ENCODE assay signal across 8 cellular contexts in the genomic region with DNA sequence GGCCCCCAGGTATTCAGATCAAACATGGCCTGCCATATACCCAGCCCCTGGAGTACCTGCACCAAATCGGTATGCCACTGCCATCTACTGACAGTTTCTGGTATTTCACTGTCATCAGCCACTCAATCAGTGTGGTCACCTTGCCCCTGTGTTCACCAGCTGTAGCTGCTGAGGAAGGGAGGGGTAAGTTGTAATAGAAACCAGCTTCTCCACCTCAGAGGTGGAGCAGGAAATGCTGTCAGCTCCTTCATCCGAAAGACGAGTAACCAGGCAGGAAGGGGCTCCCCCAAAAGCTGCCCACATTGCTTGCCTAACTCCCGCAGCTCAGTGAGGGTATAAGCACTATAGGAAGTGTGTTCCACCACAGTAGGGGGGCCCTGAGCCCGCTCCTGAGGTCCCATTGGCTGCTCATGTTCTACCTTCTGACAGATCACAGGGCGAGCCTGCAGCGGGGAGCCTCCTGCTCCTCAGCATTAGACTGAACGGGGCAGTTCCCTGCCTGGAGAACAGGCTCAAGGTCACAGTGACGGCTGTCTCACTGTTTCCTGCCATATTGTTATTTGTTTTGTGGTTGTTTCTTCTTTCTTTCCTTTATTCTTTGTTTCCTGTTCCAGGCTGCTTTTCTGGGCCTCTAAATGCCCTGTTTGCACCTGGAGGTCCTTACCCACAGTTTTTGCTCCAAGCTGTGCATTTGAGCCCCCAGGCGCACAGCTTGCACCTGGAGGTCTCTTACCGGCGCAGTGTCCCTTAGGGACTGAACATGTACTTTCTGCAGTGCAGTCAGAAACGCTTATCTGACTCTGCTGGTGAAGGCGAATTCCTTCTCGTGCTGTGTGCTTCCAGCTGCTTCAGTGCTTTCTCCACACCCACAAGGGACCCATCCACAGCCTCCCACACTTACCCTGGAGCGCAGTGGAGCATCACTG.
A peak's percentile ranks its signal among the peaks of the same experiment; 100 is the strongest.
DNase-seq lines count a peak whose midpoint lies in the region; ATAC-seq and TF ChIP-seq lines count a peak whose summit lies in the region.

No MANE protein-coding gene starts in this region.

- ATAC-seq in GM18502 (IDR thresholded peaks at IDR 0.05; ENCODE audit: poor library complexity, unreplicated experiment): peak; percentile 94
- ATAC-seq in HG02588 (IDR thresholded peaks at IDR 0.05; ENCODE audit: unreplicated experiment): peak; percentile 95
- peak; percentile 42 for ATAC-seq in lung (ENCODE audit: insufficient read depth, low FRiP score)

- peaks cover 5% of the 10 kb centered on the region; the same call in 1 of the 2 replicates for H3K4me1 ChIP-seq in MM.1S (ENCODE audit: low read length)
- H3K4me1 ChIP-seq in lung (ENCODE audit: control insufficient read depth in 2 of 2, insufficient read depth in 2 of 2, low read length in 2 of 2): no peaks in the 10 kb centered on the region
- peaks cover 4% of the 10 kb centered on the region for H3K4me1 ChIP-seq in testis
- no peaks in the 10 kb centered on the region for H3K4me1 ChIP-seq in thyroid gland

- 29 to 41% methylated on average over 16 of the region's 16 CpGs for WGBS in lung, 2 donors
- WGBS in testis, 2 donors: 28 to 32% methylated on average over 15 to 16 of the region's 16 CpGs
- WGBS in thyroid gland, 2 donors: 55 to 56% methylated on average over 16 of the region's 16 CpGs

- TF ChIP-seq CTCF in MM.1S (IDR thresholded peaks at IDR 0.05; ENCODE audit: low read length) (peak; percentile 92), lung (IDR thresholded peaks at IDR 0.05; ENCODE audit: control extremely low read depth, extremely low read depth) (peak; percentile 2), testis (IDR thresholded peaks at IDR 0.05) (peak; percentile 49 to 55 (median 50)), thyroid gland (IDR thresholded peaks at IDR 0.05) (no peak)

- no peaks in the 10 kb centered on the region for H3K79me2 ChIP-seq in MM.1S (ENCODE audit: low read length)

- peak overlapping the region; percentile 81 for H3K4me2 ChIP-seq in MM.1S (ENCODE audit: low read depth, low read length)

- H3K9me3 ChIP-seq in MM.1S (replicated peaks; ENCODE audit: insufficient read depth, low read length) (no peaks in the 10 kb centered on the region), lung (ENCODE audit: control insufficient read depth in 2 of 2, insufficient read depth in 1 of 2, low read length in 1 of 2) (peaks cover 3 to 4% of the 10 kb centered on the region in 2 donors), testis (no peaks in the 10 kb centered on the region), thyroid gland (no peaks in the 10 kb centered on the region)

- peak overlapping the region; percentile 85 for H2AFZ ChIP-seq in MM.1S (ENCODE audit: low read length)

- H3K27ac ChIP-seq in MM.1S (ENCODE audit: low read length) (peak overlapping the region; percentile 81), lung (ENCODE audit: low read depth in 1 of 2, low read length in 1 of 2) (no peak overlapping the region), testis (no peak overlapping the region), thyroid gland (no peak overlapping the region)

- no peaks in the 10 kb centered on the region for H3K27me3 ChIP-seq in MM.1S (replicated peaks; ENCODE audit: insufficient read depth, low read length)
- no peaks in the 10 kb centered on the region for H3K27me3 ChIP-seq in lung (ENCODE audit: control insufficient read depth, insufficient read depth)
- no peaks in the 10 kb centered on the region for H3K27me3 ChIP-seq in testis
- no peaks in the 10 kb centered on the region for H3K27me3 ChIP-seq in thyroid gland

- DNase-seq in MM.1S (peak; percentile 96), SKM-1 (lab: John Stamatoyannopoulos, UW; ENCODE audit: unreplicated experiment) (peak; percentile 15), lung (ENCODE audit: low spot score) (no peak), testis (peak; percentile 62), thyroid gland (no peak)
- DNase-seq in activated naive CD4-positive, alpha-beta T cell treated with anti-CD3 and anti-CD28 coated beads, Interleukin-2, amount 50 U/mL, for 16 hours: peak; percentile 55

- no peak for TF ChIP-seq POLR2A in testis (IDR thresholded peaks at IDR 0.05)
- TF ChIP-seq POLR2A in thyroid gland (IDR thresholded peaks at IDR 0.05): no peak

- no peaks in the 10 kb centered on the region for H4K20me1 ChIP-seq in MM.1S (ENCODE audit: insufficient read depth, low read length)

- peak overlapping the region; percentile 48 for H3K4me3 ChIP-seq in MM.1S (ENCODE audit: low read length)
- no peak overlapping the region for H3K4me3 ChIP-seq in lung
- peak overlapping the region in 1 of 2 donors; percentile 1 for H3K4me3 ChIP-seq in testis
- no peak overlapping the region for H3K4me3 ChIP-seq in thyroid gland (replicated peaks in 1 of 3)

- H3K9ac ChIP-seq in MM.1S (ENCODE audit: low read length): peak overlapping the region; percentile 45; the same call in 1 of the 2 replicates

- intact Hi-C loops in testis (cut with DNase I; ENCODE audit: low total_unique reads): no loop called here
- intact Hi-C loops in thyroid gland (cut with DNase I): no loop called here

- H3F3A ChIP-seq in MM.1S (ENCODE audit: insufficient read depth, low read length): peaks cover 9% of the 10 kb centered on the region; the same call in 1 of the 2 replicates

- no peaks in the 10 kb centered on the region for H3K36me3 ChIP-seq in MM.1S (replicated peaks; ENCODE audit: insufficient read depth, low read length)
- H3K36me3 ChIP-seq in lung (ENCODE audit: control insufficient read depth in 2 of 2, insufficient read depth in 2 of 2, low read length in 2 of 2): no peaks in the 10 kb centered on the region
- no peaks in the 10 kb centered on the region for H3K36me3 ChIP-seq in testis (ENCODE audit: low read depth, missing control alignments)
- H3K36me3 ChIP-seq in thyroid gland: no peaks in the 10 kb centered on the region

- no peaks in the 10 kb centered on the region for H3K9me2 ChIP-seq in MM.1S (replicated peaks; ENCODE audit: insufficient read depth, low read length)

Comparison
In these comparisons a context has a peak if more than half of its experiments do, and no peak if none do; other contexts are left out.
1. ATAC-seq: peak in every context shown above with its lines; median percentile 95 in HG02588; 94 in GM18502; 42 in lung.
2. DNase-seq: peak in MM.1S (single experiment), SKM-1 (single experiment), activated naive CD4-positive, alpha-beta T cell treated with anti-CD3 and anti-CD28 coated beads, Interleukin-2, amount 50 U/mL, for 16 hours (single experiment) and testis (single experiment); none in lung (single experiment) and thyroid gland (0 of 2).
3. CTCF ChIP-seq: peak in MM.1S (single experiment), lung (single experiment) and testis (3 of 3); none in thyroid gland (0 of 6).